8 cellular contexts compared by ENCODE assay signal in genomic region chr11:65429069-65429681, GRCh38.
A peak's percentile ranks its signal among the peaks of the same experiment; 100 is the strongest.
DNase-seq lines count a peak whose midpoint lies in the region; TF ChIP-seq lines count a peak whose summit lies in the region.

No MANE protein-coding gene starts in this region.

- in situ Hi-C loops in HAP-1 (cut with MboI; ENCODE audit: low sequenced_read_pairs): no loop called here

- no peaks in the 10 kb centered on the region for H3K27me3 ChIP-seq in ACC112 (ENCODE audit: insufficient read depth, low read length)
- no peaks in the 10 kb centered on the region for H3K27me3 ChIP-seq in HAP-1 (ENCODE audit: low read depth)
- no peaks in the 10 kb centered on the region for H3K27me3 ChIP-seq in rectal smooth muscle tissue (ENCODE audit: control insufficient read depth, insufficient read depth, low read length)

- no peak overlapping the region for H3K9ac ChIP-seq in rectal smooth muscle tissue (ENCODE audit: low read length)

- peak in 1 of 2 experiments; percentile 58 for DNase-seq in HAP-1 (ENCODE audit: low spot score in 2 of 2)
- DNase-seq in fibroblast of mammary gland (ENCODE audit: low read depth): peak; percentile 86
- no peak for DNase-seq in NCI-H524 (lab: John Stamatoyannopoulos, UW)
- DNase-seq in COR-L47 (lab: John Stamatoyannopoulos, UW): no peak
- no peak for DNase-seq in cerebellar nuclear complex (lab: John Stamatoyannopoulos, UW)

- no peak overlapping the region for H2AFZ ChIP-seq in ACC112 (ENCODE audit: low read length, unreplicated experiment)

- TF ChIP-seq CTCF in WI38 (IDR thresholded peaks at IDR 0.05; ENCODE audit: low read depth, low read length) (no peak), fibroblast of mammary gland (conservative IDR thresholded peaks at IDR 0.05; ENCODE audit: control insufficient read depth, insufficient read depth, low read depth, low read length) (no peak)

- H3K27ac ChIP-seq in ACC112 (ENCODE audit: low read depth, low read length) (peak overlapping the region; percentile 99), rectal smooth muscle tissue (ENCODE audit: low read depth, low read length) (peak overlapping the region; percentile 100)

- peaks cover 81% of the 10 kb centered on the region for H3K79me2 ChIP-seq in ACC112 (ENCODE audit: control insufficient read depth, insufficient read depth, low read length, unreplicated experiment)

- H3K36me3 ChIP-seq in ACC112 (ENCODE audit: insufficient read depth, low read length) (peaks cover 37% of the 10 kb centered on the region), HAP-1 (replicated peaks) (peaks cover 64% of the 10 kb centered on the region), rectal smooth muscle tissue (ENCODE audit: control insufficient read depth, insufficient read depth, low read length) (peaks cover 27% of the 10 kb centered on the region)

- peaks cover 3% of the 10 kb centered on the region; the same call in 1 of the 2 replicates for H3K9me3 ChIP-seq in HAP-1

- H3K4me1 ChIP-seq in ACC112 (ENCODE audit: control insufficient read depth, insufficient read depth, low read length, unreplicated experiment) (peaks cover 14% of the 10 kb centered on the region), HAP-1 (peaks cover 53% of the 10 kb centered on the region), rectal smooth muscle tissue (ENCODE audit: control insufficient read depth, insufficient read depth, low read length) (peaks cover 51% of the 10 kb centered on the region)

- H3K4me3 ChIP-seq in ACC112 (ENCODE audit: low read depth, low read length) (peak overlapping the region; percentile 94), HAP-1 (peak overlapping the region; percentile 2; the same call in 1 of the 2 replicates), WI38 (ENCODE audit: low read depth, low read length) (peak overlapping the region; percentile 91), fibroblast of mammary gland (ENCODE audit: control insufficient read depth, low read depth, low read length) (peak overlapping the region; percentile 28), rectal smooth muscle tissue (ENCODE audit: low read length) (peak overlapping the region; percentile 40)

Comparison
In these comparisons a context has a peak if more than half of its experiments do, and no peak if none do; other contexts are left out.
1. H3K4me3 ChIP-seq: peak in every context shown above with its lines; median percentile 94 in ACC112; 91 in WI38; 40 in rectal smooth muscle tissue; 28 in fibroblast of mammary gland; 2 in HAP-1.